In the genomic region with DNA sequence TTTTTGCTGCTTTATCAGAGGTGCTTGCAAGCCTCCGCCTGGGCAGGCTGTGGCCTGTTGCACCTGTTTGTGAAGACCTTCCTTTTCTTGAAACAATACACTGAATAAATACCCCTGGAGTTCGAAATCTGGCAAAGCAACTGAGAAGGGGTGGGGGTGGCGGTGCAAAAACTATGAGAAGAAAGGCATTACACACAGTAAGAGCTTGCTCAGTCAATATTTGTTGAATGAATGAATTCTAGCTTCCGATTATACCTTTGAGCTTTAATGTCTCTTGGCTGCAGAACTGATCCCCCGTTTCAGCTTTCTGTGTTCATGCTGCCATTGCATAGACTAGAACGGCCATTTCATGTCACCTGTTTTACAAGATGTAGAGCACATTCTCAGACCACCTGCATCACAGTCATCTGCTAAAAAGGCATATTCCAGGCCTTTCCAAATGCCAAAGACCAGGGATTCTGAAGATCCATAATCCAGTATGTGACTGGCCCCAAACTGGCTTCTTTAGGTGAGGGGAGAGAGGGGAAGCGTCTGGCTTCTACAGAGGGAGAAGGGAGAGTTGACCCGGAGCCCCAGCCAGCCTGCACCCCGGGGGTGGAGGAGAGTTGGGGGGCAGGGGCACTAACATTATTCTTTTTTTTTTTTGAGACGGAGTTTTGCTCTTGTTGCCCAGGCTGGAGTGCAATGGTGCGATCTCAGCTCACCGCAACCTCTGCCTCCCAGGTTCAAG, we compare ENCODE assay signal across 1 cellular context.
TF ChIP-seq lines count a peak whose summit lies in the region.

No MANE protein-coding gene starts in this region.

TF ChIP-seq in HepG2, 621 proteins besides CTCF, POLR2A, EP300 and RAD21 (continued from another document):
- TF ChIP-seq ZNF83 (CRISPR knock-in tag; IDR thresholded peaks at IDR 0.05; ENCODE audit: borderline replicate concordance) = no peak
- no peak for TF ChIP-seq ZFP82 (CRISPR knock-in tag; IDR thresholded peaks at IDR 0.05; ENCODE audit: borderline replicate concordance)
- TF ChIP-seq SMC3 (IDR thresholded peaks at IDR 0.05; ENCODE audit: low read length) = peak; percentile 11; the same call in 1 of the 2 replicates
- TF ChIP-seq ZNF670 (CRISPR knock-in tag; IDR thresholded peaks at IDR 0.05; ENCODE audit: borderline replicate concordance) = no peak
- TF ChIP-seq SMAD3 (CRISPR knock-in tag; IDR thresholded peaks at IDR 0.05) = no peak
- TF ChIP-seq, protein P1, sequence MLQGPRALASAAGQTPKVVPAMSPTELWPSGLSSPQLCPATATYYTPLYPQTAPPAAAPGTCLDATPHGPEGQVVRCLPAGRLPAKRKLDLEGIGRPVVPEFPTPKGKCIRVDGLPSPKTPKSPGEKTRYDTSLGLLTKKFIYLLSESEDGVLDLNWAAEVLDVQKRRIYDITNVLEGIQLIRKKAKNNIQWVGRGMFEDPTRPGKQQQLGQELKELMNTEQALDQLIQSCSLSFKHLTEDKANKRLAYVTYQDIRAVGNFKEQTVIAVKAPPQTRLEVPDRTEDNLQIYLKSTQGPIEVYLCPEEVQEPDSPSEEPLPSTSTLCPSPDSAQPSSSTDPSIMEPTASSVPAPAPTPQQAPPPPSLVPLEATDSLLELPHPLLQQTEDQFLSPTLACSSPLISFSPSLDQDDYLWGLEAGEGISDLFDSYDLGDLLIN (CRISPR knock-in tag; IDR thresholded peaks at IDR 0.05; ENCODE audit: borderline replicate concordance) = no peak
- no peak for TF ChIP-seq ATF7 (IDR thresholded peaks at IDR 0.05)
- no peak for TF ChIP-seq ATF7 (CRISPR knock-in tag; IDR thresholded peaks at IDR 0.05)
- no peak for TF ChIP-seq SRY (CRISPR knock-in tag; IDR thresholded peaks at IDR 0.05)
